ENCODE assay signal across 9 cellular contexts in the genomic region with DNA sequence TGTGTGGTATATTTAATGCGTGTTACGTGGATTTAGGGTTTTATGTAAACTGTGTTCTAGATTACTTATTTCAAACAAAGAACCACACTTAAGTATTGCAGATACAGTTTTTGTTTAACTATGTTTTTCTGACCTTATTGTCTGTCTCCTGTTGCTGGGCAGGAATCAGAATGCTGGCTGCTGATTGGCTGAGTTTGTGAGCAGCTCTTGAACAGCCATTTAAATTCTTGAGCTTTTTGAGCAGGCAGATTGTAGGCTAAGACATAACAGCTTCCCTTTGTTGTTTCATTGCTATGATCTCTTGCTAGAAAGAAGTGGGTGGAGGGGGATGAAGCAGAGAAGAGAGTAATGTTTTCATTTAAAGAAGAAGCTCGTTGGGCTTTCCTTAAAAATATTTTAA. TPM values are rescaled to one million over a fixed set of nuclear protein-coding genes. Genes with fewer than 3 reads are reported as not detected.
DNase-seq lines count a peak whose midpoint lies in the region; ATAC-seq and TF ChIP-seq lines count a peak whose summit lies in the region.
"Had no signal": no experiment of that assay in that cellular context is flagged by ENCODE, and none has a peak within 500 bp of the region (broad histone marks: within the 10 kb centered on the region; RNA-seq: fewer than 3 reads in every experiment).

No MANE protein-coding gene starts in this region.

- no peaks in the 10 kb centered on the region for H3K9me3 ChIP-seq in SK-N-SH
- peaks cover 0 to 2% (median 0%) of the 10 kb centered on the region in 3 donors for H3K9me3 ChIP-seq in adrenal gland (replicated peaks in 1 of 3)
- H3K9me3 ChIP-seq in heart right ventricle, result peaks cover 0 to 26% (median 3%) of the 10 kb centered on the region in 11 donors

- peaks cover 0 to 12% of the 10 kb centered on the region in 2 experiments; a peak in 2 of 4 replicates for H3K4me1 ChIP-seq in SK-N-SH (ENCODE audit: control insufficient read depth in 1 of 2, insufficient read depth in 2 of 2, low read depth in 1 of 2, low read length in 1 of 2)
- peaks cover 5 to 51% of the 10 kb centered on the region in 2 donors for H3K4me1 ChIP-seq in adrenal gland (replicated peaks in 1 of 2)
- peaks cover 0 to 90% (median 66%) of the 10 kb centered on the region in 9 donors for H3K4me1 ChIP-seq in heart right ventricle

- no peak for TF ChIP-seq CTCF in SK-N-SH (IDR thresholded peaks at IDR 0.05)
- TF ChIP-seq CTCF in adrenal gland (IDR thresholded peaks at IDR 0.05), result no peak
- TF ChIP-seq CTCF in heart right ventricle (IDR thresholded peaks at IDR 0.05), result no peak

- peaks cover 76% of the 10 kb centered on the region for H3K79me2 ChIP-seq in SK-N-SH (ENCODE audit: insufficient read depth)

- H4K20me1 ChIP-seq in SK-N-SH (ENCODE audit: insufficient read depth), result no peaks in the 10 kb centered on the region

- H3K27ac ChIP-seq in SK-N-SH (ENCODE audit: low read depth in 2 of 2, low read length in 1 of 2), result peak overlapping the region; percentile 20 to 92; a peak in 3 of 4 replicates
- no peak overlapping the region for H3K27ac ChIP-seq in adrenal gland
- H3K27ac ChIP-seq in heart right ventricle, result peak overlapping the region in 7 of 10 donors; percentile 4 to 68 (median 48)
- H3K27ac ChIP-seq: C4-2B had no signal

- H3K27me3 ChIP-seq in SK-N-SH (ENCODE audit: insufficient read depth), result no peaks in the 10 kb centered on the region
- no peaks in the 10 kb centered on the region for H3K27me3 ChIP-seq in adrenal gland
- no peaks in the 10 kb centered on the region for H3K27me3 ChIP-seq in heart right ventricle

- H3K4me3 ChIP-seq in SK-N-SH (ENCODE audit: low read depth in 2 of 2, low read length in 1 of 2) (no peak overlapping the region), adrenal gland (peak overlapping the region in 1 of 4 donors; percentile 13), heart right ventricle (peak overlapping the region in 6 of 10 donors; percentile 6 to 31 (median 16))

- 79% methylated on average over 3 of the region's 3 CpGs for WGBS in SK-N-SH (ENCODE audit: low lambda C conversion rate)
- WGBS in adrenal gland, 4 donors, result 71 to 76% (median 74%) methylated on average over 3 of the region's 3 CpGs
- WGBS in heart right ventricle, 2 donors, result 61 to 63% methylated on average over 3 of the region's 3 CpGs

- no peak for TF ChIP-seq POLR2A in adrenal gland (IDR thresholded peaks at IDR 0.05)

- H3K9ac ChIP-seq in SK-N-SH, result peak overlapping the region; percentile 7; the same call in 1 of the 2 replicates

- peak in 1 of 2 experiments; percentile 12; a peak in 1 of 4 replicates for TF ChIP-seq EP300 in SK-N-SH (IDR thresholded peaks at IDR 0.05; ENCODE audit: borderline replicate concordance in 1 of 2, low read depth in 1 of 2, low read length in 1 of 2)

- POLR2A ChIA-PET in SK-N-SH (lab: Yijun Ruan, JAX), result no interaction called here

- no peaks in the 10 kb centered on the region for H3F3A ChIP-seq in SK-N-SH (replicated peaks; ENCODE audit: insufficient read depth)

- DNase-seq in NCI-H2081 (lab: John Stamatoyannopoulos, UW) (peak; percentile 41 to 72), NCI-H2081 treated with DMSO at 0.1 percent for 48 hours (lab: John Stamatoyannopoulos, UW) (no peak), SK-N-SH (peak; percentile 46), adrenal gland (peak; percentile 46 to 91 (median 79)), heart right ventricle (peak; percentile 29 to 79), posterior vena cava (ENCODE audit: low spot score) (peak; percentile 55)

- H3K36me3 ChIP-seq in SK-N-SH (replicated peaks in 1 of 2; ENCODE audit: control insufficient read depth in 1 of 2, insufficient read depth in 2 of 2, low read length in 1 of 2) (peaks cover 3 to 6% of the 10 kb centered on the region in 2 experiments), adrenal gland (replicated peaks in 1 of 2) (no peaks in the 10 kb centered on the region), heart right ventricle (peaks cover 0 to 18% (median 0%) of the 10 kb centered on the region in 9 donors)

- no peak overlapping the region for H2AFZ ChIP-seq in SK-N-SH (ENCODE audit: low read depth)

- H3K9me2 ChIP-seq in SK-N-SH, result no peaks in the 10 kb centered on the region

- intact Hi-C loops in adrenal gland (cut with DNase I) (no loop called here), heart right ventricle (cut with DNase I) (loop anchor here in 6 of 10 donors (1.0 to 10.0 kb wide), 6 partner anchors 50 to 161 kb away; partner anchors contain the start of gene ATF7IP (in 5 of the 6)), posterior vena cava (cut with DNase I) (no loop called here)

- CTCF ChIA-PET in SK-N-SH (lab: Yijun Ruan, JAX), result interaction anchor here (0.7 to 1.4 kb wide), 3 partner anchors 11 to 380 kb away, joined by 3 to 4 read pairs (median 3); no protein-coding TSS in a partner anchor

- TF ChIP-seq RAD21 in SK-N-SH (IDR thresholded peaks at IDR 0.05; ENCODE audit: low read length), result no peak

- H3K4me2 ChIP-seq in SK-N-SH, result no peak overlapping the region

- ATAC-seq in heart right ventricle (peak in 7 of 8 donors; percentile 78 to 91 (median 87)), HG03521 (IDR thresholded peaks at IDR 0.05; ENCODE audit: unreplicated experiment) (no peak), GM19328 (IDR thresholded peaks at IDR 0.05; ENCODE audit: unreplicated experiment) (no peak)

TF ChIP-seq in SK-N-SH, 30 proteins besides CTCF, POLR2A, EP300 and RAD21:
- TF ChIP-seq USF2 (IDR thresholded peaks at IDR 0.05; ENCODE audit: borderline replicate concordance, low read depth, low read length) (no peak), RFX5 (IDR thresholded peaks at IDR 0.05; ENCODE audit: low read length) (peak; percentile 98)

RNA-seq across cellular contexts. Expression of gene ATF7IP, which starts 52.2 kb away (rescaled TPM):
- polyA plus RNA-seq in SK-N-SH (2012; rRNA removed) (2.8 and 3.4 TPM in 2 replicates), adrenal gland (10 to 100 TPM in 2 of 3 donors, 1 to 10 TPM in 1; 8.5 to 34.7 (median 16.7) TPM), heart right ventricle (10 to 100 TPM in 1 of 2 donors, 1 to 10 TPM in 1; 4.0 to 13.4 TPM)
- polyA plus RNA-seq in SK-N-SH (2012; cell fraction: cytosol; rRNA removed), result 3.1 and 3.9 TPM in 2 replicates
- polyA plus RNA-seq in SK-N-SH (2012; cell fraction: nucleus; rRNA removed), result 3.8 and 5.2 TPM in 2 replicates
- total RNA-seq in adrenal gland (100 to 1,000 TPM in 1 of 8 donors, 10 to 100 TPM in 7; 40.5 to 101 (median 54.7) TPM), heart right ventricle (10 to 100 TPM; 37.9 to 85.8 (median 67.3) TPM), posterior vena cava (10 to 100 TPM; 56.4 to 73.1 TPM)

Comparison
In these comparisons a context has a peak if more than half of its experiments do, and no peak if none do; other contexts are left out.
1. H3K27ac ChIP-seq: peak in SK-N-SH (2 of 2) and heart right ventricle (7 of 10); none in adrenal gland (0 of 5).
2. H3K4me3 ChIP-seq: peak in heart right ventricle (6 of 10); none in SK-N-SH (0 of 2).
3. ATAC-seq: peak in heart right ventricle (7 of 8); none in HG03521 (single experiment) and GM19328 (single experiment).
4. intact Hi-C loops: an anchor here in heart right ventricle (1.0 to 10.0 kb wide); none called in adrenal gland and posterior vena cava.